11 cellular contexts compared by ENCODE assay signal in the genomic region with DNA sequence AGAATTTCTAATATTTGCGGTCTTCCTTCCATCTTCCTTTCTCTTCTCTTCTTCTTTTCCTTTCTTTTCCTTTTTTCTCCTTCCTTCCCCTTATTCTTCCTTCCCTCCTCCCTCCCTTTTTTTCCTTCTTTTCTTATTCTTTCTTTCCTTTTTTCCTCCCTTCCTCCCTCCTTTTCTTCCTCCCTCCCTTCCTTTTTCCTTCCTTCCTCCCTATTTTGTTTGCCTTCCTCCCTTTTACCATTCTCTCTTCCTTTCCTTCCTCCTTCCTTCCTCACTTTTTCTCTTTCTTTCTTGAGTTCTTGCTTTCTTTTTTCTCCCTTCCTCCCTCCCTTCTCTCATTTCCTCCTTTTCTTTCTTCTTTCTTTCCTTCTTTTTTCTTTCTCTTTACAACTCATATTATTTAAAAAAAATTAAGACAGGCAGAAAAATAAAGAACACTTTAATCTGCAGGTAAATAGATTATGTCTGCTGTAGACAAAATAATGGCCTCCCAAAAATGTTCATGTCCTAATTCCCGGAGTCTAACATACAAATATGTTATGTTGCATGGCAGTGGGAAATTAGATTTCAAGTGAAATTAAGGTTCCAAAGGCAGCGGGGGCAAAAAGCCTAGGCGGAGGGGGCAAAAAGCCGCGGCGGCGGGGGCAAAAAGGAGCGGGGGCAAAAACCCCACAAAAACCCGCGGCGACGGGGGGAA.
DNase-seq lines count a peak whose midpoint lies in the region; ATAC-seq and TF ChIP-seq lines count a peak whose summit lies in the region.
"Had no signal": no experiment of that assay in that cellular context is flagged by ENCODE, and none has a peak within 500 bp of the region (broad histone marks: within the 10 kb centered on the region; RNA-seq: fewer than 3 reads in every experiment).

No MANE protein-coding gene starts in this region.

- H3K36me3 Mint-ChIP-seq in MCF 10A (ENCODE audit: insufficient read depth, unreplicated experiment) (no peaks in the 10 kb centered on the region), mesothelial cell of epicardium (no peaks in the 10 kb centered on the region), CD14-positive monocyte (peaks cover 3 to 4% of the 10 kb centered on the region in 2 donors)

- H3K27ac ChIP-seq in breast epithelium (no peak overlapping the region), ectodermal cell (ENCODE audit: insufficient read depth, low read depth, low read length, poor library complexity, severe bottlenecking) (no peak overlapping the region), tibial nerve (peak overlapping the region in 2 of 4 donors; percentile 26 to 71)

- POLR2A ChIA-PET in MCF 10A (lab: Yijun Ruan, JAX): no interaction called here

- no peaks in the 10 kb centered on the region for H3K4me1 ChIP-seq in breast epithelium
- no peaks in the 10 kb centered on the region for H3K4me1 ChIP-seq in ectodermal cell (ENCODE audit: control insufficient read depth, insufficient read depth, low read length)
- peaks cover 0 to 9% (median 0%) of the 10 kb centered on the region in 4 donors for H3K4me1 ChIP-seq in tibial nerve

- TF ChIP-seq CTCF in breast epithelium (IDR thresholded peaks at IDR 0.05) (no peak), MCF 10A (IDR thresholded peaks at IDR 0.05; ENCODE audit: unreplicated experiment) (no peak), mesothelial cell of epicardium (IDR thresholded peaks at IDR 0.05; ENCODE audit: unreplicated experiment) (no peak), tibial nerve (IDR thresholded peaks at IDR 0.05) (no peak), CD14-positive monocyte (IDR thresholded peaks at IDR 0.05) (no peak)

- CTCF ChIA-PET in MCF 10A (lab: Yijun Ruan, JAX): no interaction called here

- H3K4me3 Mint-ChIP-seq in MCF 10A (ENCODE audit: unreplicated experiment) (no peak overlapping the region), mesothelial cell of epicardium (peak overlapping the region; percentile 37), CD14-positive monocyte (peak overlapping the region in 1 of 2 donors; percentile 80)

- TF ChIP-seq POLR2A in breast epithelium (IDR thresholded peaks at IDR 0.05): no peak
- no peak for TF ChIP-seq POLR2A in tibial nerve (IDR thresholded peaks at IDR 0.05)

- peaks cover 0 to 6% of the 10 kb centered on the region in 2 donors for H3K27me3 ChIP-seq in breast epithelium
- H3K27me3 ChIP-seq in ectodermal cell (ENCODE audit: control insufficient read depth, insufficient read depth, low read length, poor library complexity, severe bottlenecking): peaks cover 34% of the 10 kb centered on the region
- peaks cover 0 to 7% of the 10 kb centered on the region in 2 donors for H3K27me3 ChIP-seq in tibial nerve

- WGBS in ectodermal cell, 2 experiments: 13 to 18% methylated on average over 12 to 13 of the region's 13 CpGs
- 9 to 10% methylated on average over 13 of the region's 13 CpGs for WGBS in tibial nerve, 2 donors

- ATAC-seq in HG03439 (IDR thresholded peaks at IDR 0.05; ENCODE audit: unreplicated experiment): no peak
- ATAC-seq: stimulated activated naive CD8-positive, alpha-beta T cell treated with anti-CD3 and anti-CD28 coated beads, Interleukin-15, Interleukin-2, amounts not matched to agents 100 U/mL and 50 U/mL, for 24 hours had no signal

- H3K9me3 Mint-ChIP-seq in MCF 10A (ENCODE audit: unreplicated experiment): peaks cover 8% of the 10 kb centered on the region
- no peaks in the 10 kb centered on the region for H3K9me3 Mint-ChIP-seq in mesothelial cell of epicardium
- H3K9me3 Mint-ChIP-seq in CD14-positive monocyte: peaks cover 3 to 17% (median 9%) of the 10 kb centered on the region in 7 donors

- H3K9me3 ChIP-seq in breast epithelium (no peaks in the 10 kb centered on the region), ectodermal cell (ENCODE audit: control insufficient read depth, low read length) (no peaks in the 10 kb centered on the region), tibial nerve (no peaks in the 10 kb centered on the region)

- BruUV-seq in MCF 10A (replicated peaks; lab: Mats Ljungman, UMichigan): no TSS peak

- H3K4me3 ChIP-seq in breast epithelium: peak overlapping the region in 2 of 3 donors; percentile 39 to 56
- H3K4me3 ChIP-seq in ectodermal cell (ENCODE audit: insufficient read depth, low read depth, low read length): peak overlapping the region; percentile 43
- H3K4me3 ChIP-seq in tibial nerve: peak overlapping the region in 3 of 4 donors; percentile 25 to 50 (median 32)

- DNase-seq in breast epithelium (ENCODE audit: low spot score in 2 of 2) (no peak), MCF 10A (ENCODE audit: unreplicated experiment) (no peak), mesothelial cell of epicardium (ENCODE audit: low spot score in 2 of 2, unreplicated experiment in 2 of 2) (no peak), tibial nerve (ENCODE audit: low spot score in 2 of 2) (no peak), CD14-positive monocyte (ENCODE audit: low spot score) (no peak), NCI-H1694 (lab: John Stamatoyannopoulos, UW) (no peak)
- DNase-seq: anterior cingulate cortex; stimulated activated CD4-positive, alpha-beta T cell treated with anti-CD3 and anti-CD28 coated beads, Interleukin-2, amount 100 ng/mL, for 48 hours had no signal

- H3K36me3 ChIP-seq in breast epithelium (no peaks in the 10 kb centered on the region), ectodermal cell (ENCODE audit: control insufficient read depth, insufficient read depth, low read length) (no peaks in the 10 kb centered on the region), tibial nerve (no peaks in the 10 kb centered on the region)

- no peaks in the 10 kb centered on the region for H3K4me1 Mint-ChIP-seq in MCF 10A (ENCODE audit: insufficient read depth, unreplicated experiment)
- H3K4me1 Mint-ChIP-seq in mesothelial cell of epicardium: peaks cover 2% of the 10 kb centered on the region
- H3K4me1 Mint-ChIP-seq in CD14-positive monocyte: no peaks in the 10 kb centered on the region

- H3K27ac Mint-ChIP-seq in MCF 10A (ENCODE audit: low read depth, unreplicated experiment) (no peak overlapping the region), mesothelial cell of epicardium (no peak overlapping the region), CD14-positive monocyte (no peak overlapping the region)

- intact Hi-C loops in breast epithelium (cut with DNase I; ENCODE audit: low total_unique reads): no loop called here
- intact Hi-C loops in MCF 10A (cut with micrococcal nuclease): no loop called here
- intact Hi-C loops in CD14-positive monocyte (cut with micrococcal nuclease): no loop called here

- no peak for TF ChIP-seq EP300 in tibial nerve (IDR thresholded peaks at IDR 0.05)

- H3K27me3 Mint-ChIP-seq in MCF 10A (ENCODE audit: insufficient read depth, unreplicated experiment): no peaks in the 10 kb centered on the region
- H3K27me3 Mint-ChIP-seq in mesothelial cell of epicardium (ENCODE audit: low read depth): peaks cover 90% of the 10 kb centered on the region
- H3K27me3 Mint-ChIP-seq in CD14-positive monocyte (ENCODE audit: low read depth in 3 of 3): peaks cover 35 to 45% (median 40%) of the 10 kb centered on the region in 3 donors
